ENCODE assay signal across 14 cellular contexts in the genomic region with DNA sequence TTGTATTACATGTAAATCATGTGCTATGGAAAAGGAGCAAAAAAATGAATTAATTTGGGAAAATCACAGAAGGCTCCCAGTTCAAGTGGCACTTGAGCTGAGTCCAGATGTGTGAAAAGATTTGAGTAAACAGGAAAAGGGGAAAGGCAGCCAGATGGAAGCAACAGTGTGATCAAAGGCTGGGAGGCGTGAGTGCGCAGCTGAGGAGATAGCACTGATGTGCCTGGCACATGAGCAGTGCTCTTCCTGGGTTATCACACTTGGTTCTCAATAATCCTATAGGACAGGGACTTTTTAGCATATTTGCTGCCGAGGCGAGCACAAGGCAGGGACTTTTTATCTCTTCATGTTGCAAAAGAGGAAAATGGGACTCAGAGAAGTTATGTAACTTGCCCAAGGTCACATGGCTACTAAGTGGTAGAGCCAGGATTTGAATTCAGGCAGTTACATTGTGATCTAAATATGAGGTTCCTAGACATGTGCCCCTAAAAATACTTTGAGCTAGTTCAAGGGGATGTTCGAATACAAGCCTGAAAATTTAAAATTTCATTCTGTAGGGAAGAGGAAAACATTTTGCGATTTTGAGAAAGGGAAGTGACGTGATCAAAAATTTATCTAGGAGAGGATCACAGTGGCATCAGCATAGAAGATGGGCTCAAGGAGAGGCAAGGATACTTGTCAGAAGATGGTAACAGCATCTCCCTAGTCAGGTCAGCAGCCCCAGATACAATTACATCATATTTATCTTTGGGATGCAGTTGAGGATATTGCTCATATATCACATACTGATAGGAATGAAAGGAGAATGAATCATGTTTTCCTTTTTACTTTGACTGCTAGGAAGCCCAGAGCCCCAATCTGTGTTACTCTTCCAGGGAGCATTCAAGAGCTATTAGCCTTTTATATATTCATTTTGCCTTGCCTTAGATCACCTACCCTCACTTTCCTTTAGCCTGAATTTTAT. TPM values are rescaled to one million over a fixed set of nuclear protein-coding genes. Genes with fewer than 3 reads are reported as not detected.
DNase-seq lines count a peak whose midpoint lies in the region; ATAC-seq, FAIRE-seq and TF ChIP-seq lines count a peak whose summit lies in the region.
"Had no signal": no experiment of that assay in that cellular context is flagged by ENCODE, and none has a peak within 500 bp of the region (broad histone marks: within the 10 kb centered on the region; RNA-seq: fewer than 3 reads in every experiment).

No MANE protein-coding gene starts in this region.

- intact Hi-C loops in endothelial cell of umbilical vein (cut with micrococcal nuclease) = loop anchor here (2.0 kb wide), 1 partner anchor 40 kb away; the partner anchor contains the start of gene CORO2B
- intact Hi-C loops in pancreas (cut with DNase I) = no loop called here

- H3K27ac Mint-ChIP-seq in neural progenitor cell = no peak overlapping the region
- no peak overlapping the region for H3K27ac Mint-ChIP-seq in activated CD4-positive, alpha-beta T cell treated with anti-CD3 and anti-CD28 coated beads, Interleukin-2, amount 10 ng/mL, durations not matched to agents 7 days and 5 days
- H3K27ac Mint-ChIP-seq: H9 had no signal

- FAIRE-seq in endothelial cell of umbilical vein (lab: Jason Lieb, UNC) (peak; percentile 91), pancreas (lab: Jason Lieb, UNC) (no peak)
- FAIRE-seq: A204.1 had no signal

- no peak overlapping the region for H3K4me3 Mint-ChIP-seq in neural progenitor cell
- H3K4me3 Mint-ChIP-seq in activated CD4-positive, alpha-beta T cell treated with anti-CD3 and anti-CD28 coated beads, Interleukin-2, amount 10 ng/mL, durations not matched to agents 7 days and 5 days = no peak overlapping the region
- H3K4me3 Mint-ChIP-seq: H9 had no signal

- POLR2A ChIA-PET in endothelial cell of umbilical vein (lab: Charles Lee) = no interaction called here
- POLR2A ChIA-PET in activated CD4-positive, alpha-beta T cell treated with anti-CD3 and anti-CD28 coated beads, Interleukin-2, amount 10 ng/mL, durations not matched to agents 7 days and 5 days (lab: Charles Lee) = no interaction called here

- H3K36me3 ChIP-seq in endothelial cell of umbilical vein (ENCODE audit: control insufficient read depth in 2 of 2, extremely low read depth in 1 of 2, insufficient read depth in 2 of 2, low read length in 2 of 2) (no peaks in the 10 kb centered on the region), pancreas (no peaks in the 10 kb centered on the region), neural progenitor cell (no peaks in the 10 kb centered on the region)
- H3K36me3 ChIP-seq: adrenal gland had no signal

- ATAC-seq in pancreas (peak in 3 of 4 donors; percentile 21 to 32 (median 31)), GM18858 (IDR thresholded peaks at IDR 0.05; ENCODE audit: unreplicated experiment) (no peak)

- no peak for TF ChIP-seq POLR2A in endothelial cell of umbilical vein (IDR thresholded peaks at IDR 0.05; ENCODE audit: low read depth, low read length)

- no peak overlapping the region for H3K27ac ChIP-seq in endothelial cell of umbilical vein (ENCODE audit: insufficient read depth, low read depth, low read length)
- H3K27ac ChIP-seq in pancreas = no peak overlapping the region
- no peak overlapping the region for H3K27ac ChIP-seq in neural progenitor cell

- dilution Hi-C loops in endothelial cell of umbilical vein (cut with MboI; ENCODE audit: extremely low pct_ligation_motif_present, low sequenced_read_pairs) = no loop called here

- WGBS in pancreas, 2 donors = 52 to 54% methylated on average over 7 of the region's 7 CpGs

- H3K4me2 ChIP-seq in endothelial cell of umbilical vein (ENCODE audit: insufficient read depth, low read length) (peak overlapping the region; percentile 14), neural progenitor cell (no peak overlapping the region)

- H3K27me3 ChIP-seq in endothelial cell of umbilical vein (ENCODE audit: control insufficient read depth in 2 of 2, insufficient read depth in 2 of 2, low read length in 2 of 2) (no peaks in the 10 kb centered on the region), pancreas (no peaks in the 10 kb centered on the region), neural progenitor cell (no peaks in the 10 kb centered on the region)
- H3K27me3 ChIP-seq: adrenal gland had no signal

- TF ChIP-seq CTCF in endothelial cell of umbilical vein (IDR thresholded peaks at IDR 0.05; ENCODE audit: extremely low read depth in 1 of 2, insufficient read depth in 1 of 2, low read depth in 1 of 2, low read length in 2 of 2) = no peak
- TF ChIP-seq CTCF in pancreas (IDR thresholded peaks at IDR 0.05) = no peak
- no peak for TF ChIP-seq CTCF in neural progenitor cell (IDR thresholded peaks at IDR 0.05)

- H4K20me1 ChIP-seq in endothelial cell of umbilical vein (replicated peaks; ENCODE audit: control insufficient read depth, extremely low read depth, insufficient read depth, low read length) = no peaks in the 10 kb centered on the region
- no peaks in the 10 kb centered on the region for H4K20me1 ChIP-seq in neural progenitor cell (ENCODE audit: low read depth)

- H3K9ac ChIP-seq in endothelial cell of umbilical vein (replicated peaks; ENCODE audit: extremely low read depth, insufficient read depth, low read length) = no peak overlapping the region
- H3K9ac ChIP-seq in neural progenitor cell = no peak overlapping the region

- H3K9me3 Mint-ChIP-seq in neural progenitor cell = no peaks in the 10 kb centered on the region
- no peaks in the 10 kb centered on the region for H3K9me3 Mint-ChIP-seq in activated CD4-positive, alpha-beta T cell treated with anti-CD3 and anti-CD28 coated beads, Interleukin-2, amount 10 ng/mL, durations not matched to agents 7 days and 5 days
- H3K9me3 Mint-ChIP-seq: H9 had no signal

- H3F3A ChIP-seq in neural progenitor cell (ENCODE audit: low read depth) = peaks cover 35% of the 10 kb centered on the region

- peaks cover 2% of the 10 kb centered on the region for H3K27me3 Mint-ChIP-seq in neural progenitor cell (ENCODE audit: insufficient read depth, low read depth)
- H3K27me3 Mint-ChIP-seq in activated CD4-positive, alpha-beta T cell treated with anti-CD3 and anti-CD28 coated beads, Interleukin-2, amount 10 ng/mL, durations not matched to agents 7 days and 5 days = peaks cover 4% of the 10 kb centered on the region

- CTCF ChIA-PET in endothelial cell of umbilical vein (lab: Charles Lee) = interaction anchor here (1.0 to 1.5 kb wide), 7 partner anchors 17 to 69 kb away, joined by 3 to 9 read pairs (median 4); no protein-coding TSS in a partner anchor
- CTCF ChIA-PET in activated CD4-positive, alpha-beta T cell treated with anti-CD3 and anti-CD28 coated beads, Interleukin-2, amount 10 ng/mL, durations not matched to agents 7 days and 5 days (lab: Charles Lee) = no interaction called here

- no peaks in the 10 kb centered on the region for H3K36me3 Mint-ChIP-seq in neural progenitor cell
- H3K36me3 Mint-ChIP-seq in activated CD4-positive, alpha-beta T cell treated with anti-CD3 and anti-CD28 coated beads, Interleukin-2, amount 10 ng/mL, durations not matched to agents 7 days and 5 days (ENCODE audit: low read depth) = no peaks in the 10 kb centered on the region

- peaks cover 78% of the 10 kb centered on the region for H3K4me1 Mint-ChIP-seq in neural progenitor cell
- no peaks in the 10 kb centered on the region for H3K4me1 Mint-ChIP-seq in activated CD4-positive, alpha-beta T cell treated with anti-CD3 and anti-CD28 coated beads, Interleukin-2, amount 10 ng/mL, durations not matched to agents 7 days and 5 days

- H3K4me1 ChIP-seq in endothelial cell of umbilical vein (ENCODE audit: control insufficient read depth, extremely low read depth, insufficient read depth, low read length) (peaks cover 24% of the 10 kb centered on the region), pancreas (no peaks in the 10 kb centered on the region), neural progenitor cell (peaks cover 32% of the 10 kb centered on the region)

- no peak overlapping the region for H2AFZ ChIP-seq in endothelial cell of umbilical vein (ENCODE audit: low read depth, low read length)
- no peak overlapping the region for H2AFZ ChIP-seq in neural progenitor cell (replicated peaks)

- H3K79me2 ChIP-seq in endothelial cell of umbilical vein (ENCODE audit: control insufficient read depth, insufficient read depth, low read length) = no peaks in the 10 kb centered on the region
- no peaks in the 10 kb centered on the region for H3K79me2 ChIP-seq in neural progenitor cell (ENCODE audit: low read depth)

- DNase-seq in NCI-H1105 treated with DMSO at 0.1 percent for 48 hours (lab: John Stamatoyannopoulos, UW) (peak; percentile 35), NCI-H1105 (lab: John Stamatoyannopoulos, UW) (no peak), NCI-H524 (lab: John Stamatoyannopoulos, UW) (peak; percentile 97 to 98), endothelial cell of umbilical vein (ENCODE audit: low read depth, low spot score) (peak; percentile 77), pancreas (no peak), neural progenitor cell (ENCODE audit: low spot score) (no peak)
- no peak for DNase-seq in activated CD4-positive, alpha-beta T cell treated with anti-CD3 and anti-CD28 coated beads, Interleukin-2, amount 10 ng/mL, durations not matched to agents 7 days and 5 days
- DNase-seq: H9; NCI-H1436; stimulated activated CD8-positive, alpha-beta memory T cell treated with anti-CD3 and anti-CD28 coated beads, Interleukin-4, amount 100 ng/mL, for 48 hours had no signal

- H3K9me3 ChIP-seq in endothelial cell of umbilical vein (replicated peaks; ENCODE audit: control insufficient read depth, insufficient read depth, low read length) (no peaks in the 10 kb centered on the region), pancreas (no peaks in the 10 kb centered on the region), neural progenitor cell (ENCODE audit: low read depth) (no peaks in the 10 kb centered on the region)
- H3K9me3 ChIP-seq: adrenal gland had no signal

- H3K9me1 ChIP-seq in endothelial cell of umbilical vein (replicated peaks; ENCODE audit: control insufficient read depth, extremely low read depth, insufficient read depth, low read length) = no peaks in the 10 kb centered on the region

- BruUV-seq in endothelial cell of umbilical vein (replicated peaks; lab: Mats Ljungman, UMichigan) = no TSS peak

- H3K4me3 ChIP-seq in endothelial cell of umbilical vein (replicated peaks in 1 of 3; ENCODE audit: insufficient read depth in 1 of 3, low read depth in 1 of 3, low read length in 3 of 3) (no peak overlapping the region), pancreas (no peak overlapping the region), neural progenitor cell (no peak overlapping the region)
- H3K4me3 ChIP-seq: adrenal gland, lung had no signal

RNA-seq across cellular contexts. Expression of gene CORO2B, which starts 39.8 kb away (rescaled TPM):
- 2.9 and 3.7 TPM in 2 replicates for total RNA-seq in endothelial cell of umbilical vein
- polyA plus RNA-seq in endothelial cell of umbilical vein = 2.4 and 2.9 TPM in 2 replicates
- 2.0 and 2.2 TPM in 2 replicates for polyA plus RNA-seq in endothelial cell of umbilical vein (2011; cell fraction: cytosol; rRNA removed)
- polyA plus RNA-seq in endothelial cell of umbilical vein (2011; cell fraction: nucleus; rRNA removed) = 2.3 TPM in 2 replicates
- 0.50 and 1.1 TPM in 2 replicates for polyA plus RNA-seq in endothelial cell of umbilical vein (2012)
- polyA minus RNA-seq in endothelial cell of umbilical vein = 2.6 and 2.7 TPM in 2 replicates
- polyA minus RNA-seq in endothelial cell of umbilical vein (2011; cell fraction: cytosol; rRNA and poly(A)+ RNA removed) = not detected
- polyA minus RNA-seq in endothelial cell of umbilical vein (2011; cell fraction: nucleus; rRNA and poly(A)+ RNA removed) = 0.91 and 1.3 TPM in 2 replicates
- total RNA-seq in pancreas = 1 to 10 TPM in 3 of 6 donors, under 1 TPM in 3; 0.56 to 3.3 (median 1.4) TPM
- 1 to 10 TPM; 1.5 to 7.7 TPM for polyA plus RNA-seq in pancreas
- total RNA-seq in neural progenitor cell (ENCODE audit: low replicate concordance) = 1.0 and 3.3 TPM in 2 replicates
- total RNA-seq in activated CD4-positive, alpha-beta T cell treated with anti-CD3 and anti-CD28 coated beads, Interleukin-2, amount 10 ng/mL, durations not matched to agents 7 days and 5 days = not detected

Comparison
In these comparisons a context has a peak if more than half of its experiments do, and no peak if none do; other contexts are left out.
1. DNase-seq: peak in NCI-H1105 treated with DMSO at 0.1 percent for 48 hours (single experiment), NCI-H524 (2 of 2) and endothelial cell of umbilical vein (single experiment); none in NCI-H1105 (single experiment), pancreas (0 of 6), neural progenitor cell (single experiment) and activated CD4-positive, alpha-beta T cell treated with anti-CD3 and anti-CD28 coated beads, Interleukin-2, amount 10 ng/mL, durations not matched to agents 7 days and 5 days (single experiment).